8 cellular contexts compared by ENCODE assay signal in genomic region chr15:52678036-52678467, GRCh38. TPM values are rescaled to one million over a fixed set of nuclear protein-coding genes. Genes with fewer than 3 reads are reported as not detected.
A peak's percentile ranks its signal among the peaks of the same experiment; 100 is the strongest.
DNase-seq lines count a peak whose midpoint lies in the region; ATAC-seq and TF ChIP-seq lines count a peak whose summit lies in the region.

No MANE protein-coding gene starts in this region.

- H3K4me1 ChIP-seq in ACC112 (ENCODE audit: control insufficient read depth, insufficient read depth, low read length, unreplicated experiment) = peaks cover 24% of the 10 kb centered on the region
- peaks cover 0 to 21% (median 6%) of the 10 kb centered on the region in 4 donors for H3K4me1 ChIP-seq in Peyer's patch
- H3K4me1 ChIP-seq in neuron (ENCODE audit: insufficient read depth, low read length) = peaks cover 19% of the 10 kb centered on the region
- peaks cover 41% of the 10 kb centered on the region for H3K4me1 ChIP-seq in suprapubic skin

- no peaks in the 10 kb centered on the region for H3K9me3 ChIP-seq in Peyer's patch
- no peaks in the 10 kb centered on the region for H3K9me3 ChIP-seq in neuron (ENCODE audit: low read length)
- no peaks in the 10 kb centered on the region for H3K9me3 ChIP-seq in suprapubic skin

- H3K27me3 ChIP-seq in ACC112 (ENCODE audit: insufficient read depth, low read length) (no peaks in the 10 kb centered on the region), Peyer's patch (no peaks in the 10 kb centered on the region), neuron (ENCODE audit: insufficient read depth, low read length) (peaks cover 6% of the 10 kb centered on the region), suprapubic skin (no peaks in the 10 kb centered on the region)

- DNase-seq in Peyer's patch (peak; percentile 61 to 86 (median 69)), foreskin melanocyte (peak; percentile 37), suprapubic skin (ENCODE audit: low spot score in 2 of 2) (peak in 1 of 2 donors; percentile 73)
- DNase-seq in activated effector memory CD4-positive, alpha-beta T cell treated with anti-CD3 and anti-CD28 coated beads, Interleukin-2, amount 50 U/mL, for 16 hours = peak; percentile 84

- TF ChIP-seq CTCF in Peyer's patch (IDR thresholded peaks at IDR 0.05) (no peak), suprapubic skin (IDR thresholded peaks at IDR 0.05) (no peak)

- peak in 1 of 2 donors; percentile 5 for TF ChIP-seq POLR2A in Peyer's patch (IDR thresholded peaks at IDR 0.05)
- TF ChIP-seq POLR2A in suprapubic skin (IDR thresholded peaks at IDR 0.05) = no peak

- H3K4me3 ChIP-seq in ACC112 (ENCODE audit: low read depth, low read length) (peak overlapping the region; percentile 92), Peyer's patch (peak overlapping the region; percentile 80 to 96 (median 89)), neuron (ENCODE audit: low read length) (peak overlapping the region; percentile 73), suprapubic skin (peak overlapping the region; percentile 94)

- TF ChIP-seq EP300 in suprapubic skin (IDR thresholded peaks at IDR 0.05) = no peak

- ATAC-seq in GM18498 (IDR thresholded peaks at IDR 0.05; ENCODE audit: unreplicated experiment) (peak; percentile 32), HG03095 (IDR thresholded peaks at IDR 0.05; ENCODE audit: unreplicated experiment) (peak; percentile 26)

- 2% methylated on average over 13 of the region's 13 CpGs for WGBS in suprapubic skin

- peak overlapping the region; percentile 79 for H3K27ac ChIP-seq in ACC112 (ENCODE audit: low read depth, low read length)
- peak overlapping the region; percentile 96 to 99 (median 98) for H3K27ac ChIP-seq in Peyer's patch
- peak overlapping the region; percentile 99 for H3K27ac ChIP-seq in suprapubic skin

- peaks cover 24% of the 10 kb centered on the region for H3K79me2 ChIP-seq in ACC112 (ENCODE audit: control insufficient read depth, insufficient read depth, low read length, unreplicated experiment)

- H2AFZ ChIP-seq in ACC112 (ENCODE audit: low read length, unreplicated experiment) = peak overlapping the region; percentile 96
- H2AFZ ChIP-seq in neuron (ENCODE audit: low read depth, low read length) = peak overlapping the region; percentile 96

- H3K36me3 ChIP-seq in ACC112 (ENCODE audit: insufficient read depth, low read length) = peaks cover 5% of the 10 kb centered on the region; the same call in 1 of the 2 replicates
- peaks cover 0 to 24% (median 0%) of the 10 kb centered on the region in 3 donors for H3K36me3 ChIP-seq in Peyer's patch
- peaks cover 6% of the 10 kb centered on the region for H3K36me3 ChIP-seq in neuron (ENCODE audit: insufficient read depth, low read length)
- H3K36me3 ChIP-seq in suprapubic skin = peaks cover 10% of the 10 kb centered on the region

RNA-seq across cellular contexts. Expression of gene ATOSA, which starts 1.1 kb away (rescaled TPM):
- total RNA-seq in Peyer's patch (100 to 1,000 TPM in 1 of 4 donors, 10 to 100 TPM in 3; 55.5 to 128 (median 69.4) TPM), suprapubic skin (100 to 1,000 TPM in 1 of 4 donors, 10 to 100 TPM in 3; 25.7 to 132 (median 57.9) TPM)
